In genomic region chr1:31750858-31751638, GRCh38 we compare ENCODE assay signal across 12 cellular contexts. TPM values are rescaled to one million over a fixed set of nuclear protein-coding genes. Genes with fewer than 3 reads are reported as not detected.
DNase-seq lines count a peak whose midpoint lies in the region; ATAC-seq and TF ChIP-seq lines count a peak whose summit lies in the region.
"Had no signal": no experiment of that assay in that cellular context is flagged by ENCODE, and none has a peak within 500 bp of the region (broad histone marks: within the 10 kb centered on the region; RNA-seq: fewer than 3 reads in every experiment).

No MANE protein-coding gene starts in this region.

- no peaks in the 10 kb centered on the region for H3K9me3 Mint-ChIP-seq in activated T-cell treated with anti-CD3 and anti-CD28 coated beads, Interleukin-2, amount 50 U/mL, for 72 hours
- no peaks in the 10 kb centered on the region for H3K9me3 Mint-ChIP-seq in stimulated activated effector memory CD8-positive, alpha-beta T cell treated with anti-CD3 and anti-CD28 coated beads, Interleukin-12 subunit alpha, Interleukin-12 subunit beta, amount 100 ng/mL, for 72 hours
- H3K9me3 Mint-ChIP-seq: dendritic cell treated with granulocyte-macrophage colony-stimulating factor and Interleukin-4, amounts not matched to agents 40 ng/mL and 50 ng/mL, for 4 days had no signal

- no peaks in the 10 kb centered on the region for H3K36me3 Mint-ChIP-seq in activated T-cell treated with anti-CD3 and anti-CD28 coated beads, Interleukin-2, amount 50 U/mL, for 72 hours (ENCODE audit: insufficient read depth in 2 of 2)
- no peaks in the 10 kb centered on the region for H3K36me3 Mint-ChIP-seq in stimulated activated effector memory CD8-positive, alpha-beta T cell treated with anti-CD3 and anti-CD28 coated beads, Interleukin-12 subunit alpha, Interleukin-12 subunit beta, amount 100 ng/mL, for 72 hours

- H3K4me3 ChIP-seq in OCI-LY7 (ENCODE audit: low read depth, low read length, poor library complexity, severe bottlenecking): no peak overlapping the region
- H3K4me3 ChIP-seq: HAP-1 had no signal

- peaks cover 38% of the 10 kb centered on the region for H3K4me1 Mint-ChIP-seq in activated T-cell treated with anti-CD3 and anti-CD28 coated beads, Interleukin-2, amount 50 U/mL, for 72 hours (ENCODE audit: low read depth)
- peaks cover 66% of the 10 kb centered on the region for H3K4me1 Mint-ChIP-seq in stimulated activated effector memory CD8-positive, alpha-beta T cell treated with anti-CD3 and anti-CD28 coated beads, Interleukin-12 subunit alpha, Interleukin-12 subunit beta, amount 100 ng/mL, for 72 hours

- H3K4me3 Mint-ChIP-seq in activated T-cell treated with anti-CD3 and anti-CD28 coated beads, Interleukin-2, amount 50 U/mL, for 72 hours: no peak overlapping the region
- peak overlapping the region; percentile 56 for H3K4me3 Mint-ChIP-seq in stimulated activated effector memory CD8-positive, alpha-beta T cell treated with anti-CD3 and anti-CD28 coated beads, Interleukin-12 subunit alpha, Interleukin-12 subunit beta, amount 100 ng/mL, for 72 hours
- H3K4me3 Mint-ChIP-seq: dendritic cell treated with granulocyte-macrophage colony-stimulating factor and Interleukin-4, amounts not matched to agents 40 ng/mL and 50 ng/mL, for 4 days had no signal

- H3K79me2 ChIP-seq in OCI-LY7 (ENCODE audit: insufficient read depth, low read depth, low read length): no peaks in the 10 kb centered on the region

- peaks cover 4% of the 10 kb centered on the region; the same call in 1 of the 2 replicates for H4K20me1 ChIP-seq in OCI-LY7 (ENCODE audit: insufficient read depth, low read length)

- H3K4me1 ChIP-seq in OCI-LY7 (ENCODE audit: insufficient read depth, low read length, poor library complexity, severe bottlenecking): peaks cover 37% of the 10 kb centered on the region
- H3K4me1 ChIP-seq: HAP-1 had no signal

- no peaks in the 10 kb centered on the region for H3K9me2 ChIP-seq in OCI-LY7 (ENCODE audit: insufficient read depth, low read length)

- ATAC-seq in activated T-cell treated with anti-CD3 and anti-CD28 coated beads, Interleukin-2, amount 50 U/mL, for 72 hours (replicated peaks in 1 of 2): peak; percentile 40 to 53
- peak; percentile 67 for ATAC-seq in stimulated activated effector memory CD8-positive, alpha-beta T cell treated with anti-CD3 and anti-CD28 coated beads, Interleukin-12 subunit alpha, Interleukin-12 subunit beta, amount 100 ng/mL, for 72 hours
- ATAC-seq in GM21619 (IDR thresholded peaks at IDR 0.05; ENCODE audit: unreplicated experiment) (no peak), HG03520 (IDR thresholded peaks at IDR 0.05; ENCODE audit: unreplicated experiment) (no peak)

- no peaks in the 10 kb centered on the region for H3K36me3 ChIP-seq in OCI-LY7 (ENCODE audit: insufficient read depth, low read length)
- H3K36me3 ChIP-seq: HAP-1 had no signal

- no peak overlapping the region for H2AFZ ChIP-seq in OCI-LY7 (ENCODE audit: low read length)

- intact Hi-C loops in OCI-LY7 (cut with micrococcal nuclease; ENCODE audit: unreplicated experiment): no loop called here

- H3K9me3 ChIP-seq in OCI-LY7 (ENCODE audit: low read length): no peaks in the 10 kb centered on the region
- H3K9me3 ChIP-seq: HAP-1 had no signal

- no peak for TF ChIP-seq CTCF in OCI-LY7 (conservative IDR thresholded peaks at IDR 0.05; ENCODE audit: low read length)

- H3K27me3 Mint-ChIP-seq in activated T-cell treated with anti-CD3 and anti-CD28 coated beads, Interleukin-2, amount 50 U/mL, for 72 hours (ENCODE audit: low read depth): peaks cover 32% of the 10 kb centered on the region

- no TSS peak for BruUV-seq in OCI-LY7 (replicated peaks; lab: Mats Ljungman, UMichigan)

- DNase-seq in activated T-cell treated with anti-CD3 and anti-CD28 coated beads, Interleukin-2, amount 50 U/mL, for 72 hours: no peak
- no peak for DNase-seq in activated T-cell treated with anti-CD3 and anti-CD28 coated beads, Interleukin-2, amount 50 U/mL, for 1 hour
- DNase-seq in OCI-LY7 (ENCODE audit: low spot score) (peak; percentile 57), cerebellar cortex (ENCODE audit: low spot score) (peak; percentile 38), NCI-H1092 treated with DMSO at 0.1 percent for 48 hours (lab: John Stamatoyannopoulos, UW) (no peak)
- DNase-seq in stimulated activated effector memory CD8-positive, alpha-beta T cell treated with anti-CD3 and anti-CD28 coated beads, Interleukin-12 subunit alpha, Interleukin-12 subunit beta, amount 100 ng/mL, for 72 hours (ENCODE audit: low spot score in 2 of 2): no peak
- DNase-seq: activated CD4-positive, alpha-beta T cell treated with anti-CD3 and anti-CD28 coated beads, Interleukin-2, amount 50 U/mL, for 48 hours; retina had no signal

- no peak overlapping the region for H3K27ac Mint-ChIP-seq in activated T-cell treated with anti-CD3 and anti-CD28 coated beads, Interleukin-2, amount 50 U/mL, for 72 hours
- peak overlapping the region; percentile 69 for H3K27ac Mint-ChIP-seq in stimulated activated effector memory CD8-positive, alpha-beta T cell treated with anti-CD3 and anti-CD28 coated beads, Interleukin-12 subunit alpha, Interleukin-12 subunit beta, amount 100 ng/mL, for 72 hours
- H3K27ac Mint-ChIP-seq: dendritic cell treated with granulocyte-macrophage colony-stimulating factor and Interleukin-4, amounts not matched to agents 40 ng/mL and 50 ng/mL, for 4 days had no signal

- H3K27ac ChIP-seq in OCI-LY7 (ENCODE audit: low read depth, low read length, poor library complexity, severe bottlenecking): no peak overlapping the region

- POLR2A ChIA-PET in OCI-LY7 (lab: Charles Lee): interaction anchor here (0.5 to 0.8 kb wide), 3 partner anchors 49 to 99 kb away, joined by 3 to 4 read pairs (median 3); no protein-coding TSS in a partner anchor

- peak overlapping the region; percentile 3; the same call in 1 of the 2 replicates for H3K4me2 ChIP-seq in OCI-LY7 (ENCODE audit: low read length)

- CTCF ChIA-PET in OCI-LY7 (lab: Charles Lee; ENCODE audit: unreplicated experiment): no interaction called here

RNA-seq across cellular contexts. Expression of gene ADGRB2, which starts 13.1 kb away (rescaled TPM):
- total RNA-seq in activated T-cell treated with anti-CD3 and anti-CD28 coated beads, Interleukin-2, amount 50 U/mL, for 72 hours: 1 to 10 TPM; 1.0 to 2.3 TPM
- total RNA-seq in OCI-LY7 (2014; rRNA removed; shearing (Covaris generic)): 4.0 and 4.1 TPM in 2 replicates
- total RNA-seq in OCI-LY7 (2022): 11.4 and 11.5 TPM in 2 replicates

RNA-seq across cellular contexts. Expression of gene COL16A1, which starts 47.2 kb away (rescaled TPM):
- under 1 TPM; 0.49 to 0.82 TPM for total RNA-seq in activated T-cell treated with anti-CD3 and anti-CD28 coated beads, Interleukin-2, amount 50 U/mL, for 72 hours
- total RNA-seq in OCI-LY7 (2014; rRNA removed; shearing (Covaris generic)): not detected in 2 replicates
- not detected in 2 replicates for total RNA-seq in OCI-LY7 (2022)

Comparison
In these comparisons a context has a peak if more than half of its experiments do, and no peak if none do; other contexts are left out.
1. ATAC-seq: peak in activated T-cell treated with anti-CD3 and anti-CD28 coated beads, Interleukin-2, amount 50 U/mL, for 72 hours (2 of 2) and stimulated activated effector memory CD8-positive, alpha-beta T cell treated with anti-CD3 and anti-CD28 coated beads, Interleukin-12 subunit alpha, Interleukin-12 subunit beta, amount 100 ng/mL, for 72 hours (single experiment); none in GM21619 (single experiment) and HG03520 (single experiment).
2. DNase-seq: peak in OCI-LY7 (single experiment) and cerebellar cortex (single experiment); none in activated T-cell treated with anti-CD3 and anti-CD28 coated beads, Interleukin-2, amount 50 U/mL, for 72 hours (0 of 2), activated T-cell treated with anti-CD3 and anti-CD28 coated beads, Interleukin-2, amount 50 U/mL, for 1 hour (single experiment), stimulated activated effector memory CD8-positive, alpha-beta T cell treated with anti-CD3 and anti-CD28 coated beads, Interleukin-12 subunit alpha, Interleukin-12 subunit beta, amount 100 ng/mL, for 72 hours (0 of 2) and NCI-H1092 treated with DMSO at 0.1 percent for 48 hours (single experiment).